ENCODE assay signal across 1 cellular context in genomic region chr16:2905988-2906387, GRCh38.
TF ChIP-seq lines count a peak whose summit lies in the region.

No MANE protein-coding gene starts in this region.

TF ChIP-seq in SK-N-SH, 30 proteins besides CTCF, POLR2A, EP300 and RAD21 (continued from another document):
- TF ChIP-seq IRF3 (IDR thresholded peaks at IDR 0.05; ENCODE audit: low read depth, low read length) = no peak
